Comparison of ENCODE assay signal across 12 cellular contexts in genomic region chr5:157370967-157371366, GRCh38.
DNase-seq lines count a peak whose midpoint lies in the region; ATAC-seq and TF ChIP-seq lines count a peak whose summit lies in the region.
"Had no signal": no experiment of that assay in that cellular context is flagged by ENCODE, and none has a peak within 500 bp of the region (broad histone marks: within the 10 kb centered on the region; RNA-seq: fewer than 3 reads in every experiment).

No MANE protein-coding gene starts in this region.

- H3K9me3 Mint-ChIP-seq in activated naive CD4-positive, alpha-beta T cell treated with anti-CD3 and anti-CD28 coated beads, Interleukin-2, amount 50 U/mL, for 24 hours, result no peaks in the 10 kb centered on the region

- H3K9me3 ChIP-seq in muscle layer of colon (ENCODE audit: low read length) (no peaks in the 10 kb centered on the region), uterus (no peaks in the 10 kb centered on the region)

- H3K4me1 Mint-ChIP-seq in activated naive CD4-positive, alpha-beta T cell treated with anti-CD3 and anti-CD28 coated beads, Interleukin-2, amount 50 U/mL, for 24 hours, result peaks cover 2% of the 10 kb centered on the region

- H3K27me3 ChIP-seq in muscle layer of colon (ENCODE audit: control insufficient read depth in 1 of 2, insufficient read depth in 2 of 2, low read length in 2 of 2), result no peaks in the 10 kb centered on the region
- H3K27me3 ChIP-seq in uterus, result no peaks in the 10 kb centered on the region

- no peak for TF ChIP-seq POLR2A in uterus (IDR thresholded peaks at IDR 0.05)

- H3K4me1 ChIP-seq in muscle layer of colon (ENCODE audit: insufficient read depth, low read length), result peaks cover 56% of the 10 kb centered on the region
- H3K4me1 ChIP-seq in uterus, result no peaks in the 10 kb centered on the region

- H3K36me3 Mint-ChIP-seq in activated naive CD4-positive, alpha-beta T cell treated with anti-CD3 and anti-CD28 coated beads, Interleukin-2, amount 50 U/mL, for 24 hours, result peaks cover 10% of the 10 kb centered on the region

- H3K27me3 Mint-ChIP-seq in activated naive CD4-positive, alpha-beta T cell treated with anti-CD3 and anti-CD28 coated beads, Interleukin-2, amount 50 U/mL, for 24 hours, result no peaks in the 10 kb centered on the region

- H3K27ac ChIP-seq in muscle layer of colon (ENCODE audit: low read depth, low read length) (peak overlapping the region; percentile 79), uterus (peak overlapping the region; percentile 50 to 53)

- no peak for TF ChIP-seq CTCF in uterus (IDR thresholded peaks at IDR 0.05)

- H3K9ac ChIP-seq in muscle layer of colon (ENCODE audit: low read length), result peak overlapping the region; percentile 1

- H3K4me3 ChIP-seq in muscle layer of colon (ENCODE audit: low read depth in 1 of 2, low read length in 2 of 2) (no peak overlapping the region), uterus (no peak overlapping the region)

- H3K27ac Mint-ChIP-seq in activated naive CD4-positive, alpha-beta T cell treated with anti-CD3 and anti-CD28 coated beads, Interleukin-2, amount 50 U/mL, for 24 hours, result peak overlapping the region; percentile 77

- no peak for ATAC-seq in HG02642 (IDR thresholded peaks at IDR 0.05; ENCODE audit: poor library complexity, unreplicated experiment)
- ATAC-seq: Right ventricle myocardium inferior had no signal

- H3K4me3 Mint-ChIP-seq in activated naive CD4-positive, alpha-beta T cell treated with anti-CD3 and anti-CD28 coated beads, Interleukin-2, amount 50 U/mL, for 24 hours, result no peak overlapping the region

- no peak for DNase-seq in activated naive CD4-positive, alpha-beta T cell treated with anti-CD3 and anti-CD28 coated beads, Interleukin-2, amount 50 U/mL, for 16 hours
- DNase-seq in brain pericyte (ENCODE audit: low read depth, low spot score), result peak; percentile 74
- no peak for DNase-seq in uterus
- no peak for DNase-seq in stimulated activated CD4-positive, alpha-beta T cell treated with anti-CD3 and anti-CD28 coated beads, Interleukin-4, amount 100 ng/mL, for 4 hours
- DNase-seq in AG08395 (ENCODE audit: low spot score), result no peak
- DNase-seq: activated CD4-positive, alpha-beta T cell treated with anti-CD3 and anti-CD28 coated beads for 4 hours; amygdala; Karpas-422 had no signal

- H3K36me3 ChIP-seq in muscle layer of colon (ENCODE audit: insufficient read depth, low read length) (no peaks in the 10 kb centered on the region), uterus (no peaks in the 10 kb centered on the region)

- intact Hi-C loops in uterus (cut with DNase I; ENCODE audit: low total_unique reads), result no loop called here
